ENCODE assay signal across 18 cellular contexts in the genomic region with DNA sequence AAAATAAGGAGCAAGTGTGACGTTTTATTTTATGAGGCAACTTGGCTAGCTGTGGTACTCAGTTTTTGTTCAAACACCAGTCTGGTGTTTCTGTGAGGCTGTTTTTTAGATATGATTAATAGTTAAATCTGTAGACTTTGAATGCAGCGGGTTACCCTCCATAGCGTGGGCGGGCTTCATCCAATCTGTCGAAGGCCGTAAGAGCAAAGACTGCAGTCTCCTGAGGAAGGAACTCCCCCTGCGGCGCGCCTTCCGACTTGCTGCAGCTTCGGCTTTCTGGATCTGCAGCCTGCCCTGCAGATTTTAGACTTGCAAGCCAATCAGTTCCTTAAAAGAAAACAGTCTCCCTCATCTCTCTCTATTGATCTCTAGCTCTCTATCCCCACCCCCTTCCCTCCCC. TPM values are rescaled to one million over a fixed set of nuclear protein-coding genes. Genes with fewer than 3 reads are reported as not detected.
DNase-seq lines count a peak whose midpoint lies in the region; ATAC-seq and TF ChIP-seq lines count a peak whose summit lies in the region.
"Had no signal": no experiment of that assay in that cellular context is flagged by ENCODE, and none has a peak within 500 bp of the region (broad histone marks: within the 10 kb centered on the region; RNA-seq: fewer than 3 reads in every experiment).

No MANE protein-coding gene starts in this region.

- H3K9me3 Mint-ChIP-seq in nephron progenitor cell = no peaks in the 10 kb centered on the region
- H3K9me3 Mint-ChIP-seq in activated T-helper 1 cell treated with anti-CD3 and anti-CD28 coated beads, Interleukin-12 subunit alpha, Interleukin-12 subunit beta, Interleukin-2, Interleukin-4 antibody, amounts not matched to agents 30 ng/mL and 10 ng/mL and 1 ng/mL, durations not matched to agents 14 hours and 24 hours and 36 hours = no peaks in the 10 kb centered on the region
- H3K9me3 Mint-ChIP-seq: activated CD4-positive, alpha-beta memory T cell treated with anti-CD3 and anti-CD28 coated beads, Interleukin-2, amount 10 ng/mL, durations not matched to agents 7 days and 5 days; activated naive CD4-positive, alpha-beta T cell treated with anti-CD3 and anti-CD28 coated beads, Interleukin-2, amount 50 U/mL, for 72 hours; activated T-cell treated with anti-CD3 and anti-CD28 coated beads, Interleukin-2, amount 50 U/mL, for 4 hours had no signal

- no peaks in the 10 kb centered on the region for H3K9me3 ChIP-seq in HUES48 (ENCODE audit: control insufficient read depth, insufficient read depth, low read length)
- H3K9me3 ChIP-seq: body of pancreas had no signal

- DNase-seq in CD1c-positive myeloid dendritic cell (ENCODE audit: extremely low spot score) (peak; percentile 13), dorsolateral prefrontal cortex (peak in 6 of 10 donors; percentile 29 to 52 (median 47)), nephron progenitor cell (no peak), DMS 273 (lab: John Stamatoyannopoulos, UW; ENCODE audit: unreplicated experiment) (no peak)
- DNase-seq in activated T-helper 1 cell treated with anti-CD3 and anti-CD28 coated beads, Interleukin-12 subunit alpha, Interleukin-12 subunit beta, Interleukin-2, Interleukin-4 antibody, amounts not matched to agents 30 ng/mL and 10 ng/mL and 1 ng/mL, durations not matched to agents 14 hours and 24 hours and 36 hours (ENCODE audit: low spot score) = no peak
- no peak for DNase-seq in activated CD4-positive, CD25-positive, alpha-beta regulatory T cell treated with anti-CD3 and anti-CD28 coated beads, Interleukin-2, amount 50 U/mL, for 72 hours
- DNase-seq: activated CD4-positive, alpha-beta memory T cell treated with anti-CD3 and anti-CD28 coated beads, Interleukin-2, amount 10 ng/mL, durations not matched to agents 7 days and 5 days; activated T-cell treated with anti-CD3 and anti-CD28 coated beads, Interleukin-2, amount 50 U/mL, for 4 hours; body of pancreas; Calu3; GDM1; NCI-H2227 treated with DMSO at 0.1 percent for 48 hours; stimulated activated CD4-positive, alpha-beta T cell treated with anti-CD3 and anti-CD28 coated beads, Interleukin-4, amount 100 ng/mL, for 24 hours had no signal

- no peak for TF ChIP-seq CTCF in dorsolateral prefrontal cortex (IDR thresholded peaks at IDR 0.05 in 54 of 56, conservative IDR thresholded peaks at IDR 0.05 in 2 of 56; ENCODE audit: low read depth in 1 of 56, partially characterized antibody in 56 of 56)
- TF ChIP-seq CTCF in nephron progenitor cell (IDR thresholded peaks at IDR 0.05) = no peak

- 0 out of 2 replicates have a peak overlapping the region, but pooled peaks have one; percentile 3 for H3K4me3 ChIP-seq in HUES48 (ENCODE audit: low read depth, low read length)
- peak overlapping the region in 6 of 59 donors; percentile 3 to 24 (median 10) for H3K4me3 ChIP-seq in dorsolateral prefrontal cortex
- H3K4me3 ChIP-seq: body of pancreas, lung had no signal

- intact Hi-C loops in dorsolateral prefrontal cortex (cut with DNase I) = no loop called here
- intact Hi-C loops in activated T-helper 1 cell treated with anti-CD3 and anti-CD28 coated beads, Interleukin-12 subunit alpha, Interleukin-12 subunit beta, Interleukin-2, Interleukin-4 antibody, amounts not matched to agents 30 ng/mL and 10 ng/mL and 1 ng/mL, durations not matched to agents 14 hours and 24 hours and 36 hours (cut with micrococcal nuclease) = loop anchor here (10.0 kb wide), 1 partner anchor 771 kb away; a partner anchor contains a TSS

- peak overlapping the region; percentile 60 for H3K27ac Mint-ChIP-seq in nephron progenitor cell
- H3K27ac Mint-ChIP-seq in activated T-helper 1 cell treated with anti-CD3 and anti-CD28 coated beads, Interleukin-12 subunit alpha, Interleukin-12 subunit beta, Interleukin-2, Interleukin-4 antibody, amounts not matched to agents 30 ng/mL and 10 ng/mL and 1 ng/mL, durations not matched to agents 14 hours and 24 hours and 36 hours = no peak overlapping the region
- H3K27ac Mint-ChIP-seq: activated CD4-positive, alpha-beta memory T cell treated with anti-CD3 and anti-CD28 coated beads, Interleukin-2, amount 10 ng/mL, durations not matched to agents 7 days and 5 days; activated naive CD4-positive, alpha-beta T cell treated with anti-CD3 and anti-CD28 coated beads, Interleukin-2, amount 50 U/mL, for 72 hours had no signal

- peaks cover 29% of the 10 kb centered on the region for H3K36me3 ChIP-seq in HUES48 (ENCODE audit: control insufficient read depth, insufficient read depth, low read length)

- H3K27me3 ChIP-seq in HUES48 (ENCODE audit: control insufficient read depth, insufficient read depth, low read length) (no peaks in the 10 kb centered on the region), dorsolateral prefrontal cortex (no peaks in the 10 kb centered on the region)
- H3K27me3 ChIP-seq: body of pancreas had no signal

- no peak overlapping the region for H3K9ac ChIP-seq in HUES48 (ENCODE audit: low read depth, low read length)
- H3K9ac ChIP-seq: parathyroid adenoma had no signal

- peak overlapping the region; percentile 21 for H3K27ac ChIP-seq in HUES48 (ENCODE audit: low read depth, low read length)
- H3K27ac ChIP-seq in dorsolateral prefrontal cortex = peak overlapping the region in 50 of 59 donors; percentile 1 to 91 (median 60)
- H3K27ac ChIP-seq: body of pancreas, parathyroid adenoma had no signal

- peak overlapping the region; percentile 86 for H3K4me3 Mint-ChIP-seq in nephron progenitor cell
- no peak overlapping the region for H3K4me3 Mint-ChIP-seq in activated T-helper 1 cell treated with anti-CD3 and anti-CD28 coated beads, Interleukin-12 subunit alpha, Interleukin-12 subunit beta, Interleukin-2, Interleukin-4 antibody, amounts not matched to agents 30 ng/mL and 10 ng/mL and 1 ng/mL, durations not matched to agents 14 hours and 24 hours and 36 hours
- H3K4me3 Mint-ChIP-seq: activated CD4-positive, alpha-beta memory T cell treated with anti-CD3 and anti-CD28 coated beads, Interleukin-2, amount 10 ng/mL, durations not matched to agents 7 days and 5 days; activated T-cell treated with anti-CD3 and anti-CD28 coated beads, Interleukin-2, amount 50 U/mL, for 4 hours had no signal

- no peak for ATAC-seq in HG03025 (IDR thresholded peaks at IDR 0.05; ENCODE audit: low FRiP score, unreplicated experiment)
- ATAC-seq: activated naive CD4-positive, alpha-beta T cell treated with anti-CD3 and anti-CD28 coated beads, Interleukin-2, amount 50 U/mL, for 72 hours; activated T-cell treated with anti-CD3 and anti-CD28 coated beads, Interleukin-2, amount 50 U/mL, for 4 hours; body of pancreas had no signal

- H3K4me1 Mint-ChIP-seq in nephron progenitor cell = peaks cover 63% of the 10 kb centered on the region
- peaks cover 6% of the 10 kb centered on the region for H3K4me1 Mint-ChIP-seq in activated T-helper 1 cell treated with anti-CD3 and anti-CD28 coated beads, Interleukin-12 subunit alpha, Interleukin-12 subunit beta, Interleukin-2, Interleukin-4 antibody, amounts not matched to agents 30 ng/mL and 10 ng/mL and 1 ng/mL, durations not matched to agents 14 hours and 24 hours and 36 hours (ENCODE audit: low read depth)

- H3K4me1 ChIP-seq in HUES48 (ENCODE audit: control insufficient read depth, insufficient read depth, low read length) = peaks cover 47% of the 10 kb centered on the region
- H3K4me1 ChIP-seq: parathyroid adenoma had no signal

- peaks cover 54% of the 10 kb centered on the region for H3K36me3 Mint-ChIP-seq in nephron progenitor cell (ENCODE audit: low read depth)
- peaks cover 4% of the 10 kb centered on the region for H3K36me3 Mint-ChIP-seq in activated T-helper 1 cell treated with anti-CD3 and anti-CD28 coated beads, Interleukin-12 subunit alpha, Interleukin-12 subunit beta, Interleukin-2, Interleukin-4 antibody, amounts not matched to agents 30 ng/mL and 10 ng/mL and 1 ng/mL, durations not matched to agents 14 hours and 24 hours and 36 hours (ENCODE audit: low read depth)

- no peaks in the 10 kb centered on the region for H3K27me3 Mint-ChIP-seq in nephron progenitor cell (ENCODE audit: low read depth, poor library complexity)
- H3K27me3 Mint-ChIP-seq in activated T-helper 1 cell treated with anti-CD3 and anti-CD28 coated beads, Interleukin-12 subunit alpha, Interleukin-12 subunit beta, Interleukin-2, Interleukin-4 antibody, amounts not matched to agents 30 ng/mL and 10 ng/mL and 1 ng/mL, durations not matched to agents 14 hours and 24 hours and 36 hours (ENCODE audit: insufficient read depth) = no peaks in the 10 kb centered on the region
- H3K27me3 Mint-ChIP-seq: activated CD4-positive, alpha-beta memory T cell treated with anti-CD3 and anti-CD28 coated beads, Interleukin-2, amount 10 ng/mL, durations not matched to agents 7 days and 5 days had no signal

RNA-seq across cellular contexts. Expression of a gene that starts 4.2 kb away (rescaled TPM):
- total RNA-seq in dorsolateral prefrontal cortex = 10 to 100 TPM; 18.3 to 43.2 (median 27.3) TPM
- total RNA-seq in activated T-helper 1 cell treated with anti-CD3 and anti-CD28 coated beads, Interleukin-12 subunit alpha, Interleukin-12 subunit beta, Interleukin-2, Interleukin-4 antibody, amounts not matched to agents 30 ng/mL and 10 ng/mL and 1 ng/mL, durations not matched to agents 14 hours and 24 hours and 36 hours = 13.8 and 14.8 TPM in 2 replicates

Comparison
In these comparisons a context has a peak if more than half of its experiments do, and no peak if none do; other contexts are left out.
1. DNase-seq: peak in CD1c-positive myeloid dendritic cell (single experiment) and dorsolateral prefrontal cortex (6 of 10); none in nephron progenitor cell (single experiment), DMS 273 (single experiment), activated T-helper 1 cell treated with anti-CD3 and anti-CD28 coated beads, Interleukin-12 subunit alpha, Interleukin-12 subunit beta, Interleukin-2, Interleukin-4 antibody, amounts not matched to agents 30 ng/mL and 10 ng/mL and 1 ng/mL, durations not matched to agents 14 hours and 24 hours and 36 hours (single experiment) and activated CD4-positive, CD25-positive, alpha-beta regulatory T cell treated with anti-CD3 and anti-CD28 coated beads, Interleukin-2, amount 50 U/mL, for 72 hours (single experiment).